9 cellular contexts compared by ENCODE assay signal in genomic region chr5:50853151-50853550, GRCh38.
DNase-seq lines count a peak whose midpoint lies in the region; ATAC-seq and TF ChIP-seq lines count a peak whose summit lies in the region.
"Had no signal": no experiment of that assay in that cellular context is flagged by ENCODE, and none has a peak within 500 bp of the region (broad histone marks: within the 10 kb centered on the region; RNA-seq: fewer than 3 reads in every experiment).

No MANE protein-coding gene starts in this region.

- no peaks in the 10 kb centered on the region for H3K4me1 ChIP-seq in mucosa of descending colon (ENCODE audit: low read depth)

- ATAC-seq in GM18873 (IDR thresholded peaks at IDR 0.05; ENCODE audit: low FRiP score, unreplicated experiment) (peak; percentile 71), HG02759 (IDR thresholded peaks at IDR 0.05; ENCODE audit: unreplicated experiment) (peak; percentile 75), mucosa of descending colon (peak; percentile 68)
- ATAC-seq in stimulated activated naive CD8-positive, alpha-beta T cell treated with anti-CD3 and anti-CD28 coated beads, Interleukin-15, amount 100 ng/mL, for 72 hours, result no peak

- no peaks in the 10 kb centered on the region for H3K9me3 Mint-ChIP-seq in stimulated activated naive CD8-positive, alpha-beta T cell treated with anti-CD3 and anti-CD28 coated beads, Interleukin-15, amount 100 ng/mL, for 72 hours

- H3K4me1 Mint-ChIP-seq in stimulated activated naive CD8-positive, alpha-beta T cell treated with anti-CD3 and anti-CD28 coated beads, Interleukin-15, amount 100 ng/mL, for 72 hours, result peaks cover 6% of the 10 kb centered on the region

- peak; percentile 74 for DNase-seq in NAMALWA (ENCODE audit: low spot score)
- peak in 2 of 3 donors; percentile 12 to 18 for DNase-seq in mucosa of descending colon
- DNase-seq in activated CD4-positive, alpha-beta T cell treated with anti-CD3 and anti-CD28 coated beads, Interleukin-2, amount 50 U/mL, for 48 hours, result no peak
- DNase-seq in stimulated activated naive CD8-positive, alpha-beta T cell treated with anti-CD3 and anti-CD28 coated beads, Interleukin-15, amount 100 ng/mL, for 72 hours, result no peak
- DNase-seq in HK-2 (ENCODE audit: unreplicated experiment), result no peak
- no peak for DNase-seq in NCI-H128 (lab: John Stamatoyannopoulos, UW; ENCODE audit: unreplicated experiment)

- no peaks in the 10 kb centered on the region for H3K9me3 ChIP-seq in mucosa of descending colon
- H3K9me3 ChIP-seq: thoracic aorta had no signal

- H3K36me3 ChIP-seq in mucosa of descending colon (ENCODE audit: low read depth), result no peaks in the 10 kb centered on the region
- H3K36me3 ChIP-seq: thoracic aorta had no signal

- no peak overlapping the region for H3K4me3 Mint-ChIP-seq in stimulated activated naive CD8-positive, alpha-beta T cell treated with anti-CD3 and anti-CD28 coated beads, Interleukin-15, amount 100 ng/mL, for 72 hours

- no peak for TF ChIP-seq CTCF in mucosa of descending colon (IDR thresholded peaks at IDR 0.05)

- no peak overlapping the region for H3K27ac Mint-ChIP-seq in stimulated activated naive CD8-positive, alpha-beta T cell treated with anti-CD3 and anti-CD28 coated beads, Interleukin-15, amount 100 ng/mL, for 72 hours

- intact Hi-C loops in mucosa of descending colon (cut with DNase I, micrococcal nuclease), result no loop called here

- H3K27me3 Mint-ChIP-seq in stimulated activated naive CD8-positive, alpha-beta T cell treated with anti-CD3 and anti-CD28 coated beads, Interleukin-15, amount 100 ng/mL, for 72 hours, result no peaks in the 10 kb centered on the region

- no peak overlapping the region for H3K4me3 ChIP-seq in mucosa of descending colon
- H3K4me3 ChIP-seq: thoracic aorta had no signal

Comparison
In these comparisons a context has a peak if more than half of its experiments do, and no peak if none do; other contexts are left out.
1. DNase-seq: peak in NAMALWA (single experiment) and mucosa of descending colon (2 of 3); none in activated CD4-positive, alpha-beta T cell treated with anti-CD3 and anti-CD28 coated beads, Interleukin-2, amount 50 U/mL, for 48 hours (0 of 2), stimulated activated naive CD8-positive, alpha-beta T cell treated with anti-CD3 and anti-CD28 coated beads, Interleukin-15, amount 100 ng/mL, for 72 hours (0 of 2), HK-2 (single experiment) and NCI-H128 (single experiment).